1 cellular context compared by ENCODE assay signal in the genomic region with DNA sequence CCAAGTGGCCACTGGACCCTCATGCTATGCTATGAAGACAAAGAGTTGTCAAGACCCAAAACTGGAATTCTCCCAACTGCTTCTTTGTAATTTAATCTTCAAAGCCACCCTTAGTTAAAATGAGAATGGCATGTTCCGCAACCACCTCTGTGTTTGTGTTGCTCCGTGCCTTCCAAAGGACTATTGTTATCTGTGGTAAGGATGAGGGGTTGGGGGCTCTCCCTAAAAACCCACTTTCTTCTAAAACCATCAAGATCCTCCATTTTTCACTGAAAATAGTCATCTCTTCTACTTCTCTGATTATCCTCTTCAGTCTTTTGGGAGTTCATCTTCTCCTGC.
TF ChIP-seq lines count a peak whose summit lies in the region.

No MANE protein-coding gene starts in this region.

TF ChIP-seq in HepG2, 621 proteins besides CTCF, POLR2A, EP300 and RAD21 (continued from another document):
- TF ChIP-seq PRDM10 (CRISPR knock-in tag; IDR thresholded peaks at IDR 0.05; ENCODE audit: low read depth) (peak; percentile 13), MIER2 (CRISPR knock-in tag; IDR thresholded peaks at IDR 0.05) (no peak), NR2F6 (IDR thresholded peaks at IDR 0.05) (peak; percentile 2; the same call in 1 of the 2 replicates), NR2F6 (CRISPR knock-in tag; IDR thresholded peaks at IDR 0.05) (0 out of 2 replicates have a peak, but pooled peaks have one; percentile 1), ZGPAT (CRISPR knock-in tag; IDR thresholded peaks at IDR 0.05) (peak; percentile 37; the same call in 1 of the 2 replicates), MYPOP (CRISPR knock-in tag; IDR thresholded peaks at IDR 0.05) (0 out of 2 replicates have a peak, but pooled peaks have one; percentile 43), ZNF431 (CRISPR knock-in tag; IDR thresholded peaks at IDR 0.05; ENCODE audit: borderline replicate concordance, low read depth) (0 out of 2 replicates have a peak, but pooled peaks have one; percentile 9), CBFB (CRISPR knock-in tag; IDR thresholded peaks at IDR 0.05) (0 out of 2 replicates have a peak, but pooled peaks have one; percentile 7), GATAD2A (CRISPR knock-in tag; IDR thresholded peaks at IDR 0.05) (peak; percentile 48; the same call in 1 of the 2 replicates), ZKSCAN8 (CRISPR knock-in tag; IDR thresholded peaks at IDR 0.05; ENCODE audit: borderline replicate concordance) (0 out of 2 replicates have a peak, but pooled peaks have one; percentile 4), HNF4G (IDR thresholded peaks at IDR 0.05; ENCODE audit: borderline replicate concordance, low read depth, low read length) (no peak), HNF4G (CRISPR knock-in tag; IDR thresholded peaks at IDR 0.05; ENCODE audit: borderline replicate concordance, low read depth) (no peak), ZNF414 (CRISPR knock-in tag; IDR thresholded peaks at IDR 0.05) (0 out of 2 replicates have a peak, but pooled peaks have one; percentile 50), SOX6 (IDR thresholded peaks at IDR 0.05) (no peak), SOX6 (CRISPR knock-in tag; IDR thresholded peaks at IDR 0.05) (peak; percentile 89), TARDBP (CRISPR knock-in tag; IDR thresholded peaks at IDR 0.05) (no peak), ZNF430 (CRISPR knock-in tag; IDR thresholded peaks at IDR 0.05) (0 out of 2 replicates have a peak, but pooled peaks have one; percentile 2), ZNF879 (CRISPR knock-in tag; IDR thresholded peaks at IDR 0.05) (no peak), TBX2 (CRISPR knock-in tag; IDR thresholded peaks at IDR 0.05; ENCODE audit: borderline replicate concordance) (peak; percentile 31; the same call in 1 of the 2 replicates), KAT7 (CRISPR knock-in tag; IDR thresholded peaks at IDR 0.05; ENCODE audit: borderline replicate concordance) (no peak), SOX13 (IDR thresholded peaks at IDR 0.05) (no peak), SOX13 (CRISPR knock-in tag; conservative IDR thresholded peaks at IDR 0.05 in 1 of 2, IDR thresholded peaks at IDR 0.05 in 1 of 2) (peak in 1 of 2 experiments; percentile 88; a peak in 2 of 4 replicates), SOX5 (CRISPR knock-in tag; IDR thresholded peaks at IDR 0.05; ENCODE audit: borderline replicate concordance) (peak; percentile 75; the same call in 1 of the 2 replicates), LCORL (IDR thresholded peaks at IDR 0.05) (no peak), LCORL (CRISPR knock-in tag; IDR thresholded peaks at IDR 0.05) (0 out of 2 replicates have a peak, but pooled peaks have one; percentile 10), SIX4 (CRISPR knock-in tag; IDR thresholded peaks at IDR 0.05) (peak; percentile 48; the same call in 1 of the 2 replicates), STAG1 (CRISPR knock-in tag; IDR thresholded peaks at IDR 0.05) (no peak)
- TF ChIP-seq, protein P1, sequence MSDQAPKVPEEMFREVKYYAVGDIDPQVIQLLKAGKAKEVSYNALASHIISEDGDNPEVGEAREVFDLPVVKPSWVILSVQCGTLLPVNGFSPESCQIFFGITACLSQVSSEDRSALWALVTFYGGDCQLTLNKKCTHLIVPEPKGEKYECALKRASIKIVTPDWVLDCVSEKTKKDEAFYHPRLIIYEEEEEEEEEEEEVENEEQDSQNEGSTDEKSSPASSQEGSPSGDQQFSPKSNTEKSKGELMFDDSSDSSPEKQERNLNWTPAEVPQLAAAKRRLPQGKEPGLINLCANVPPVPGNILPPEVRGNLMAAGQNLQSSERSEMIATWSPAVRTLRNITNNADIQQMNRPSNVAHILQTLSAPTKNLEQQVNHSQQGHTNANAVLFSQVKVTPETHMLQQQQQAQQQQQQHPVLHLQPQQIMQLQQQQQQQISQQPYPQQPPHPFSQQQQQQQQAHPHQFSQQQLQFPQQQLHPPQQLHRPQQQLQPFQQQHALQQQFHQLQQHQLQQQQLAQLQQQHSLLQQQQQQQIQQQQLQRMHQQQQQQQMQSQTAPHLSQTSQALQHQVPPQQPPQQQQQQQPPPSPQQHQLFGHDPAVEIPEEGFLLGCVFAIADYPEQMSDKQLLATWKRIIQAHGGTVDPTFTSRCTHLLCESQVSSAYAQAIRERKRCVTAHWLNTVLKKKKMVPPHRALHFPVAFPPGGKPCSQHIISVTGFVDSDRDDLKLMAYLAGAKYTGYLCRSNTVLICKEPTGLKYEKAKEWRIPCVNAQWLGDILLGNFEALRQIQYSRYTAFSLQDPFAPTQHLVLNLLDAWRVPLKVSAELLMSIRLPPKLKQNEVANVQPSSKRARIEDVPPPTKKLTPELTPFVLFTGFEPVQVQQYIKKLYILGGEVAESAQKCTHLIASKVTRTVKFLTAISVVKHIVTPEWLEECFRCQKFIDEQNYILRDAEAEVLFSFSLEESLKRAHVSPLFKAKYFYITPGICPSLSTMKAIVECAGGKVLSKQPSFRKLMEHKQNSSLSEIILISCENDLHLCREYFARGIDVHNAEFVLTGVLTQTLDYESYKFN (CRISPR knock-in tag; conservative IDR thresholded peaks at IDR 0.05), result 0 out of 2 replicates have a peak, but pooled peaks have one; percentile 12
- TF ChIP-seq, protein P2, sequence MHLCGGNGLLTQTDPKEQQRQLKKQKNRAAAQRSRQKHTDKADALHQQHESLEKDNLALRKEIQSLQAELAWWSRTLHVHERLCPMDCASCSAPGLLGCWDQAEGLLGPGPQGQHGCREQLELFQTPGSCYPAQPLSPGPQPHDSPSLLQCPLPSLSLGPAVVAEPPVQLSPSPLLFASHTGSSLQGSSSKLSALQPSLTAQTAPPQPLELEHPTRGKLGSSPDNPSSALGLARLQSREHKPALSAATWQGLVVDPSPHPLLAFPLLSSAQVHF (CRISPR knock-in tag; IDR thresholded peaks at IDR 0.05), result no peak
- TF ChIP-seq, protein P3, sequence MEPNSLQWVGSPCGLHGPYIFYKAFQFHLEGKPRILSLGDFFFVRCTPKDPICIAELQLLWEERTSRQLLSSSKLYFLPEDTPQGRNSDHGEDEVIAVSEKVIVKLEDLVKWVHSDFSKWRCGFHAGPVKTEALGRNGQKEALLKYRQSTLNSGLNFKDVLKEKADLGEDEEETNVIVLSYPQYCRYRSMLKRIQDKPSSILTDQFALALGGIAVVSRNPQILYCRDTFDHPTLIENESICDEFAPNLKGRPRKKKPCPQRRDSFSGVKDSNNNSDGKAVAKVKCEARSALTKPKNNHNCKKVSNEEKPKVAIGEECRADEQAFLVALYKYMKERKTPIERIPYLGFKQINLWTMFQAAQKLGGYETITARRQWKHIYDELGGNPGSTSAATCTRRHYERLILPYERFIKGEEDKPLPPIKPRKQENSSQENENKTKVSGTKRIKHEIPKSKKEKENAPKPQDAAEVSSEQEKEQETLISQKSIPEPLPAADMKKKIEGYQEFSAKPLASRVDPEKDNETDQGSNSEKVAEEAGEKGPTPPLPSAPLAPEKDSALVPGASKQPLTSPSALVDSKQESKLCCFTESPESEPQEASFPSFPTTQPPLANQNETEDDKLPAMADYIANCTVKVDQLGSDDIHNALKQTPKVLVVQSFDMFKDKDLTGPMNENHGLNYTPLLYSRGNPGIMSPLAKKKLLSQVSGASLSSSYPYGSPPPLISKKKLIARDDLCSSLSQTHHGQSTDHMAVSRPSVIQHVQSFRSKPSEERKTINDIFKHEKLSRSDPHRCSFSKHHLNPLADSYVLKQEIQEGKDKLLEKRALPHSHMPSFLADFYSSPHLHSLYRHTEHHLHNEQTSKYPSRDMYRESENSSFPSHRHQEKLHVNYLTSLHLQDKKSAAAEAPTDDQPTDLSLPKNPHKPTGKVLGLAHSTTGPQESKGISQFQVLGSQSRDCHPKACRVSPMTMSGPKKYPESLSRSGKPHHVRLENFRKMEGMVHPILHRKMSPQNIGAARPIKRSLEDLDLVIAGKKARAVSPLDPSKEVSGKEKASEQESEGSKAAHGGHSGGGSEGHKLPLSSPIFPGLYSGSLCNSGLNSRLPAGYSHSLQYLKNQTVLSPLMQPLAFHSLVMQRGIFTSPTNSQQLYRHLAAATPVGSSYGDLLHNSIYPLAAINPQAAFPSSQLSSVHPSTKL (CRISPR knock-in tag; IDR thresholded peaks at IDR 0.05), result 0 out of 2 replicates have a peak, but pooled peaks have one; percentile 20
